8 cellular contexts compared by ENCODE assay signal in the genomic region with DNA sequence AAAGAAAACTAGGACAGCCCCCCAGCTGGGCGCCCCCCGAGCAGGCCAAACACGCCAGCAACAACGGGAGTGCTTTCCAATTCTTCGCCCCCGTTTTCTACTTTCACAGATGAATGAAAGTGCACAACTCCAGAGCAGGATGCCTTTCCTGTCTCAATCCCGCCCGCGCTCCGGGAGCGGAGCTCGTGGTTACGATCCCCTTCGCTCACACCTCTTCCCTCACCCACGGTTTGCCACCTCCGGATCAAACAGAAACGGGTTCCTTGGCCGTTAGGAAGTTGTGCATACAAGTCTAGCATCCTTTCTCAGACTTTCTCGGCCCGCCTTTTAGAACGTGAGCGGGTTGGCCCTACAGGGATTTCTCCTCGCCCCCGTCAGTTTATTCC. TPM values are rescaled to one million over a fixed set of nuclear protein-coding genes. Genes with fewer than 3 reads are reported as not detected.
DNase-seq lines count a peak whose midpoint lies in the region; ATAC-seq, FAIRE-seq and TF ChIP-seq lines count a peak whose summit lies in the region.

No MANE protein-coding gene starts in this region.

- no peaks in the 10 kb centered on the region for H3K27me3 ChIP-seq in K562 (ENCODE audit: control insufficient read depth in 2 of 2, insufficient read depth in 2 of 2, low read length in 2 of 2)

- H3K27ac ChIP-seq in K562 (ENCODE audit: extremely low read depth, low read depth, low read length): peak overlapping the region; percentile 93

- TF ChIP-seq POLR2A in GM12891 (IDR thresholded peaks at IDR 0.05; ENCODE audit: low read depth, low read length) (peak; percentile 8), K562 (conservative IDR thresholded peaks at IDR 0.05) (no peak)

- H3K9ac ChIP-seq in K562 (ENCODE audit: insufficient read depth in 1 of 2, low read depth in 2 of 2, low read length in 2 of 2): peak overlapping the region; percentile 92 to 99

- WGBS in K562 (ENCODE audit: insufficient coverage, low coverage, missing lambda C conversion rate): under 1% methylated on average over 24 of the region's 24 CpGs

- DNase-seq in AG08396 (ENCODE audit: low spot score) (peak; percentile 16), GM12891 (ENCODE audit: insufficient read length, low spot score) (no peak), K562 (ENCODE audit: extremely low read depth in 1 of 4, low spot score in 3 of 4) (peak; percentile 18 to 63 (median 24)), kidney tubule cell (ENCODE audit: low spot score) (peak; percentile 63)
- peak; percentile 21 for DNase-seq in stimulated activated CD4-positive, alpha-beta T cell treated with anti-CD3 and anti-CD28 coated beads, Interleukin-4, amount 100 ng/mL, for 1 hour

- H2AFZ ChIP-seq in K562 (ENCODE audit: low read depth, low read length): peak overlapping the region; percentile 89

- CTCF ChIA-PET in K562 (lab: Yijun Ruan, JAX; ENCODE audit: low intra/inter-chr PET ratio): no interaction called here

- no peaks in the 10 kb centered on the region for H3K9me1 ChIP-seq in K562 (ENCODE audit: control insufficient read depth, insufficient read depth, low read length)

- TF ChIP-seq RAD21 in K562 (CRISPR knock-in tag; conservative IDR thresholded peaks at IDR 0.05 in 1 of 2, IDR thresholded peaks at IDR 0.05 in 1 of 2): no peak

- FAIRE-seq in GM12891 (lab: Jason Lieb, UNC): peak; percentile 23
- no peak for FAIRE-seq in K562 (lab: Jason Lieb, UNC)

- TF ChIP-seq EP300 in K562 (IDR thresholded peaks at IDR 0.05; ENCODE audit: low read length): no peak

- H3K9me3 ChIP-seq in K562 (replicated peaks; ENCODE audit: control insufficient read depth, insufficient read depth, low read depth, low read length): no peaks in the 10 kb centered on the region

- BruUV-seq in K562 (replicated peaks; lab: Mats Ljungman, UMichigan): no TSS peak

- peaks cover 17 to 23% of the 10 kb centered on the region in 2 experiments; a peak in 4 of 5 replicates for H3K4me1 ChIP-seq in K562 (replicated peaks in 1 of 2; ENCODE audit: control insufficient read depth in 2 of 2, insufficient read depth in 2 of 2, low read length in 2 of 2)

- intact Hi-C loops in K562 (cut with micrococcal nuclease): loop anchor here (2.0 kb wide), 1 partner anchor 48 kb away; a partner anchor contains a TSS

- TF ChIP-seq CTCF in K562 (IDR thresholded peaks at IDR 0.05 in 2 of 3, conservative IDR thresholded peaks at IDR 0.05 in 1 of 3; ENCODE audit: insufficient read depth in 2 of 3, low read depth in 1 of 3, low read length in 3 of 3): no peak

- peak overlapping the region; percentile 90 for H3K4me2 ChIP-seq in K562 (ENCODE audit: insufficient read depth, low read length)

- H3K4me3 ChIP-seq in K562: peak overlapping the region; percentile 69

- in situ Hi-C loops in K562 (cut with MboI): no loop called here

- H4K20me1 ChIP-seq in K562 (replicated peaks; ENCODE audit: control insufficient read depth, insufficient read depth, low read length): no peaks in the 10 kb centered on the region

- ATAC-seq in K562: peak; percentile 1
- ATAC-seq in GM19351 (IDR thresholded peaks at IDR 0.05; ENCODE audit: unreplicated experiment): no peak
- no peak for ATAC-seq in GM19023 (IDR thresholded peaks at IDR 0.05; ENCODE audit: unreplicated experiment)

- H3K79me2 ChIP-seq in K562 (ENCODE audit: control insufficient read depth, insufficient read depth, low read length): peaks cover 93% of the 10 kb centered on the region

- peaks cover 7% of the 10 kb centered on the region; the same call in 1 of the 3 replicates for H3K36me3 ChIP-seq in K562 (ENCODE audit: control insufficient read depth, insufficient read depth, low read length)

- POLR2A ChIA-PET in K562 (lab: Yijun Ruan, JAX): interaction anchor here (0.7 to 3.5 kb wide), 9 partner anchors 7 to 411 kb away, joined by 3 to 18 read pairs (median 3); a partner anchor contains a TSS

RNA-seq across cellular contexts. Expression of a gene that starts 0.7 kb away (rescaled TPM):
- 68.1 TPM for polyA plus RNA-seq in GM12891 (2012; ENCODE audit: low read depth, missing spikeins)
- 19.5 TPM for polyA plus RNA-seq in PFSK-1 (2012; ENCODE audit: insufficient read length, low read depth)
- total RNA-seq in K562 (2011; cell fraction: chromatin; rRNA removed; ENCODE audit: low replicate concordance): 12.0 and 35.9 TPM in 2 replicates
- total RNA-seq in K562 (2011; cell fraction: nucleolus; rRNA removed): 13.8 and 18.0 TPM in 2 replicates
- 27.6 and 40.7 TPM in 2 replicates for total RNA-seq in K562 (2011; cell fraction: nucleoplasm; rRNA removed)
- total RNA-seq in K562 (2014; rRNA removed): 101 and 156 TPM in 2 replicates
- total RNA-seq in K562 (2014; rRNA removed; fragmentation: Illumina TruSeq; extraction: Trizol): 133 and 167 TPM in 2 replicates
- 151 and 159 TPM in 2 replicates for total RNA-seq in K562 (2015; rRNA removed; fragmentation: Illumina TruSeq; extraction: Trizol)
- total RNA-seq in K562 (2021): 74.5 and 78.4 TPM in 2 replicates
- polyA plus RNA-seq in K562 (2011; rRNA removed): 39.2 and 58.1 TPM in 2 replicates
- polyA plus RNA-seq in K562 (2011; cell fraction: cytosol; rRNA removed): 9.4 and 22.2 TPM in 2 replicates
- 6.1 and 9.9 TPM in 2 replicates for polyA plus RNA-seq in K562 (2011; cell fraction: nucleus; rRNA removed)
- polyA plus RNA-seq in K562 (2012): 70.4 and 189 TPM in 2 replicates
- 140 and 183 TPM in 2 replicates for polyA plus RNA-seq in K562 (2014; fragmentation: Illumina TruSeq; extraction: Trizol)
- 10 to 100 TPM; 93.5 to 96.9 TPM for polyA plus RNA-seq in K562 (2014; fragmentation: Nextera tagmentation; extraction: Ambion mirVana)
- polyA plus RNA-seq in K562 (2014; rRNA removed): 140 and 158 TPM in 2 replicates
- polyA minus RNA-seq in K562 (2011; rRNA and poly(A)+ RNA removed): 51.4 and 53.3 TPM in 2 replicates
- 16.7 and 24.4 TPM in 2 replicates for polyA minus RNA-seq in K562 (2011; cell fraction: cytosol; rRNA and poly(A)+ RNA removed)
- 13.9 and 18.7 TPM in 2 replicates for polyA minus RNA-seq in K562 (2011; cell fraction: nucleus; rRNA and poly(A)+ RNA removed)

RNA-seq across cellular contexts. Expression of a gene that starts 1.2 kb away (rescaled TPM):
- 30.5 TPM for polyA plus RNA-seq in GM12891 (2012; ENCODE audit: low read depth, missing spikeins)
- 17.4 TPM for polyA plus RNA-seq in PFSK-1 (2012; ENCODE audit: insufficient read length, low read depth)
- total RNA-seq in K562 (2011; cell fraction: chromatin; rRNA removed; ENCODE audit: low replicate concordance): 18.4 and 33.2 TPM in 2 replicates
- total RNA-seq in K562 (2011; cell fraction: nucleolus; rRNA removed): 11.7 and 13.4 TPM in 2 replicates
- 17.7 and 21.2 TPM in 2 replicates for total RNA-seq in K562 (2011; cell fraction: nucleoplasm; rRNA removed)
- total RNA-seq in K562 (2014; rRNA removed) (13.3 and 15.4 TPM in 2 replicates), K562 (2014; rRNA removed; fragmentation: Illumina TruSeq; extraction: Trizol) (55.1 and 61.7 TPM in 2 replicates), K562 (2015; rRNA removed; fragmentation: Illumina TruSeq; extraction: Trizol) (45.0 and 50.3 TPM in 2 replicates), K562 (2021) (41.5 and 46.4 TPM in 2 replicates)
- polyA plus RNA-seq in K562 (2011; rRNA removed) (61.2 and 72.4 TPM in 2 replicates), K562 (2014; fragmentation: Illumina TruSeq; extraction: Trizol) (68.6 and 75.2 TPM in 2 replicates), K562 (2014; fragmentation: Nextera tagmentation; extraction: Ambion mirVana) (10 to 100 TPM; 28.8 to 34.7 TPM), K562 (2014; rRNA removed) (32.7 and 44.3 TPM in 2 replicates)
- polyA plus RNA-seq in K562 (2011; cell fraction: cytosol; rRNA removed): 30.0 and 47.7 TPM in 2 replicates
- polyA plus RNA-seq in K562 (2011; cell fraction: nucleus; rRNA removed): 7.0 and 7.7 TPM in 2 replicates
- 38.8 and 66.0 TPM in 2 replicates for polyA plus RNA-seq in K562 (2012)
- 75.4 and 80.7 TPM in 2 replicates for polyA minus RNA-seq in K562 (2011; rRNA and poly(A)+ RNA removed)
- polyA minus RNA-seq in K562 (2011; cell fraction: cytosol; rRNA and poly(A)+ RNA removed): 30.8 and 35.4 TPM in 2 replicates
- 5.0 and 11.6 TPM in 2 replicates for polyA minus RNA-seq in K562 (2011; cell fraction: nucleus; rRNA and poly(A)+ RNA removed)

RNA-seq across cellular contexts. Expression of a gene that starts 47.6 kb away (rescaled TPM):
- 7.6 TPM for polyA plus RNA-seq in GM12891 (2012; ENCODE audit: low read depth, missing spikeins)
- 14.4 TPM for polyA plus RNA-seq in PFSK-1 (2012; ENCODE audit: insufficient read length, low read depth)
- 83.1 and 102 TPM in 2 replicates for total RNA-seq in K562 (2011; cell fraction: chromatin; rRNA removed; ENCODE audit: low replicate concordance)
- 31.0 and 48.2 TPM in 2 replicates for total RNA-seq in K562 (2011; cell fraction: nucleolus; rRNA removed)
- 47.7 and 71.5 TPM in 2 replicates for total RNA-seq in K562 (2011; cell fraction: nucleoplasm; rRNA removed)
- 19.7 and 20.4 TPM in 2 replicates for total RNA-seq in K562 (2014; rRNA removed)
- total RNA-seq in K562 (2014; rRNA removed; fragmentation: Illumina TruSeq; extraction: Trizol): 30.3 and 31.3 TPM in 2 replicates
- total RNA-seq in K562 (2015; rRNA removed; fragmentation: Illumina TruSeq; extraction: Trizol): 28.4 and 31.4 TPM in 2 replicates
- total RNA-seq in K562 (2021): 22.3 and 25.0 TPM in 2 replicates
- 28.0 and 30.3 TPM in 2 replicates for polyA plus RNA-seq in K562 (2011; rRNA removed)
- polyA plus RNA-seq in K562 (2011; cell fraction: cytosol; rRNA removed): 7.3 and 11.6 TPM in 2 replicates
- 18.4 and 21.2 TPM in 2 replicates for polyA plus RNA-seq in K562 (2011; cell fraction: nucleus; rRNA removed)
- 14.2 and 21.0 TPM in 2 replicates for polyA plus RNA-seq in K562 (2012)
- 18.4 and 23.8 TPM in 2 replicates for polyA plus RNA-seq in K562 (2014; fragmentation: Illumina TruSeq; extraction: Trizol)
- polyA plus RNA-seq in K562 (2014; fragmentation: Nextera tagmentation; extraction: Ambion mirVana): 1 to 10 TPM; 4.5 to 8.6 TPM
- 15.7 and 18.2 TPM in 2 replicates for polyA plus RNA-seq in K562 (2014; rRNA removed)
- polyA minus RNA-seq in K562 (2011; rRNA and poly(A)+ RNA removed): 57.4 and 60.9 TPM in 2 replicates
- 17.5 and 24.7 TPM in 2 replicates for polyA minus RNA-seq in K562 (2011; cell fraction: cytosol; rRNA and poly(A)+ RNA removed)
- polyA minus RNA-seq in K562 (2011; cell fraction: nucleus; rRNA and poly(A)+ RNA removed): 25.7 and 44.2 TPM in 2 replicates

RNA-seq across cellular contexts. Expression of a gene that starts 55.5 kb away (rescaled TPM):
- polyA plus RNA-seq in GM12891 (2012; ENCODE audit: low read depth, missing spikeins): 8.2 TPM
- 11.8 TPM for polyA plus RNA-seq in PFSK-1 (2012; ENCODE audit: insufficient read length, low read depth)
- 26.2 and 31.5 TPM in 2 replicates for total RNA-seq in K562 (2011; cell fraction: chromatin; rRNA removed; ENCODE audit: low replicate concordance)
- 24.9 and 35.2 TPM in 2 replicates for total RNA-seq in K562 (2011; cell fraction: nucleolus; rRNA removed)
- total RNA-seq in K562 (2011; cell fraction: nucleoplasm; rRNA removed): 20.5 and 25.2 TPM in 2 replicates
- total RNA-seq in K562 (2014; rRNA removed): 15.3 and 16.0 TPM in 2 replicates
- total RNA-seq in K562 (2014; rRNA removed; fragmentation: Illumina TruSeq; extraction: Trizol): 21.9 and 22.1 TPM in 2 replicates
- 26.0 and 26.4 TPM in 2 replicates for total RNA-seq in K562 (2015; rRNA removed; fragmentation: Illumina TruSeq; extraction: Trizol)
- total RNA-seq in K562 (2021): 18.3 and 19.2 TPM in 2 replicates
- 23.1 and 27.9 TPM in 2 replicates for polyA plus RNA-seq in K562 (2011; rRNA removed)
- polyA plus RNA-seq in K562 (2011; cell fraction: cytosol; rRNA removed): 14.6 and 16.2 TPM in 2 replicates
- 10.4 and 13.2 TPM in 2 replicates for polyA plus RNA-seq in K562 (2011; cell fraction: nucleus; rRNA removed)
- 14.2 and 14.7 TPM in 2 replicates for polyA plus RNA-seq in K562 (2012)
- 18.0 and 23.0 TPM in 2 replicates for polyA plus RNA-seq in K562 (2014; fragmentation: Illumina TruSeq; extraction: Trizol)
- polyA plus RNA-seq in K562 (2014; fragmentation: Nextera tagmentation; extraction: Ambion mirVana): 1 to 10 TPM; 3.5 to 5.1 TPM
- polyA plus RNA-seq in K562 (2014; rRNA removed): 13.9 and 15.4 TPM in 2 replicates
- polyA minus RNA-seq in K562 (2011; rRNA and poly(A)+ RNA removed): 31.5 and 34.3 TPM in 2 replicates
- 11.5 and 15.1 TPM in 2 replicates for polyA minus RNA-seq in K562 (2011; cell fraction: cytosol; rRNA and poly(A)+ RNA removed)
- polyA minus RNA-seq in K562 (2011; cell fraction: nucleus; rRNA and poly(A)+ RNA removed): 14.3 and 27.2 TPM in 2 replicates
